ENCODE assay signal across 8 cellular contexts in the genomic region with DNA sequence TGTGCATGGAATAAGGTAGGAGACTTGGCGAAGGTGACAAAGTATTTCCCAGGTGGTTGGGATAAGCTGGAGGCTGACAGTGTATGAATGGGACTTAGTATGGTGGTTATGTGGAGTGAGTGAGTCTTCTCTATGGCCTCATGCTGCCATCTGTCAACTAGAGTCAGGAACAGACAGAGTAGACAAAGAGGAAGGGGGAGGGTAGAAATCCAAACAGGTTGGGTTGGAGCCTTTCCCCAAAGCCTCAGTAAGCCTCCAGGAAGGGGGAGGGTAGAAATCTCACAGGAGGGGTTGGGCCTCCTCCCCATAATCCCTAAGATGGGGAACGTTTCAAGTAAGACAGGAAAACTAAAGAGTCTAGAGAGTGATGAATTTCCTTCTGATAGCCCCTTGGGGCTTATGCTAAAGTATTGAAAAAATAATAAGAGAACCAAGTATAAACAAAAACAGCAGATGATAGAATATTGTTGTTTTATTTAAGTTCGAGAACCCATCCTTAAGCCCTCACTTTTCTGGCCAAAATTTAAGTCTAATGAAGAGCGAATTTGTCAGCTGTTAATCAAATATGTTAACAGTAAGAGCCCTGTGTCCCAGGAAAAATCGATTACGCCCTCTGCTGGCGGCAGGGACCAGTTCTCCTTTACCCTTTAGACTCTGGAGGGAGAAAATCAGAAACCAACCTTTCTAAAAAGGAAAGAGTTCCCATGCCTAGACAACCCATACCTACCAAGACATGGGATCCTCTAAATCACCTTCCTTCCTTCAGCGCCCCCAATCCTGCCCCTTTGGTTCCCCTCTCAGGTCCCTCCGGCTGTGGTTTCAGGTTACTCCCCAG. TPM values are rescaled to one million over a fixed set of nuclear protein-coding genes. Genes with fewer than 3 reads are reported as not detected.
A peak's percentile ranks its signal among the peaks of the same experiment; 100 is the strongest.
DNase-seq lines count a peak whose midpoint lies in the region; ATAC-seq and TF ChIP-seq lines count a peak whose summit lies in the region.

No MANE protein-coding gene starts in this region.

- H3K4me3 Mint-ChIP-seq in Calu3 (ENCODE audit: low read depth, unreplicated experiment) = peak overlapping the region; percentile 64
- H3K4me3 Mint-ChIP-seq in osteocyte (ENCODE audit: unreplicated experiment) = peak overlapping the region; percentile 67

- 22% methylated on average over 7 of the region's 9 CpGs for WGBS in HUES64
- WGBS in thyroid gland, 2 donors = 13 to 14% methylated on average over 9 of the region's 9 CpGs

- peak; percentile 63 for ATAC-seq in GM21423 (IDR thresholded peaks at IDR 0.05; ENCODE audit: unreplicated experiment)

- H3K9me3 Mint-ChIP-seq in Calu3 (ENCODE audit: low read depth, unreplicated experiment) = no peaks in the 10 kb centered on the region
- no peaks in the 10 kb centered on the region for H3K9me3 Mint-ChIP-seq in osteocyte (ENCODE audit: unreplicated experiment)

- H3K4me3 ChIP-seq in HUES64 (ENCODE audit: low read length) (peak overlapping the region; percentile 49), thyroid gland (replicated peaks in 1 of 3) (no peak overlapping the region)

- peak in 1 of 2 donors; percentile 37 for TF ChIP-seq POLR2A in thyroid gland (IDR thresholded peaks at IDR 0.05)

- no peaks in the 10 kb centered on the region for H3K27me3 Mint-ChIP-seq in Calu3 (ENCODE audit: unreplicated experiment)
- peaks cover 44% of the 10 kb centered on the region for H3K27me3 Mint-ChIP-seq in osteocyte (ENCODE audit: unreplicated experiment)

- H3K4me1 ChIP-seq in HUES64 (ENCODE audit: insufficient read depth, low read length) = peaks cover 23% of the 10 kb centered on the region
- H3K4me1 ChIP-seq in thyroid gland = peaks cover 0 to 4% of the 10 kb centered on the region in 2 donors

- H3K4me1 Mint-ChIP-seq in Calu3 (ENCODE audit: low read depth, unreplicated experiment) (peaks cover 19% of the 10 kb centered on the region), osteocyte (ENCODE audit: unreplicated experiment) (peaks cover 24% of the 10 kb centered on the region)

- peak overlapping the region; percentile 0; the same call in 1 of the 2 replicates for H3K9ac ChIP-seq in HUES64 (ENCODE audit: low read depth, low read length)

- H3K36me3 Mint-ChIP-seq in Calu3 (ENCODE audit: insufficient read depth, unreplicated experiment) (no peaks in the 10 kb centered on the region), osteocyte (ENCODE audit: unreplicated experiment) (no peaks in the 10 kb centered on the region)

- H3K27me3 ChIP-seq in HUES64 (ENCODE audit: insufficient read depth, low read length) (no peaks in the 10 kb centered on the region), thyroid gland (no peaks in the 10 kb centered on the region)

- POLR2A ChIA-PET in RWPE1 (lab: Yijun Ruan, JAX; ENCODE audit: low non-redundant PET) = no interaction called here

- DNase-seq in Calu3 (peak; percentile 83), RWPE1 (ENCODE audit: low spot score) (no peak), globus pallidus (ENCODE audit: low spot score) (peak; percentile 67), osteocyte (ENCODE audit: extremely low spot score, unreplicated experiment) (no peak), thyroid gland (no peak)
- peak; percentile 41 for DNase-seq in activated gamma-delta T cell treated with anti-CD3 and anti-CD28 coated beads, Interleukin-2, amount 50 U/mL, for 16 hours (ENCODE audit: low read depth)

- CTCF ChIA-PET in Calu3 (lab: Charles Lee) (interaction anchor here (0.5 to 2.7 kb wide), 9 partner anchors 13 to 115 kb away, joined by 3 to 21 read pairs (median 9); a partner anchor contains a TSS), RWPE1 (lab: Yijun Ruan, JAX) (interaction anchor here (0.5 to 1.5 kb wide), 10 partner anchors 13 to 381 kb away, joined by 3 to 13 read pairs (median 3); no protein-coding TSS in a partner anchor)

- intact Hi-C loops in Calu3 (cut with micrococcal nuclease; ENCODE audit: unreplicated experiment) (loop anchor here (1.0 kb wide), 2 partner anchors 27 to 59 kb away; no protein-coding TSS in a partner anchor), thyroid gland (cut with DNase I) (no loop called here)

- BruUV-seq in Calu3 (replicated peaks; lab: Mats Ljungman, UMichigan) = no TSS peak

- no peaks in the 10 kb centered on the region for H3K9me3 ChIP-seq in HUES64 (ENCODE audit: insufficient read depth, low read depth, low read length)
- H3K9me3 ChIP-seq in thyroid gland = no peaks in the 10 kb centered on the region

- H3K27ac ChIP-seq in HUES64 (ENCODE audit: low read depth, low read length) (peak overlapping the region; percentile 50; the same call in 1 of the 2 replicates), RWPE1 (peak overlapping the region; percentile 52; the same call in 1 of the 2 replicates), thyroid gland (peak overlapping the region; percentile 31 to 53 (median 38))

- TF ChIP-seq CTCF in Calu3 (IDR thresholded peaks at IDR 0.05; ENCODE audit: unreplicated experiment) = peak; percentile 92
- TF ChIP-seq CTCF in RWPE1 (conservative IDR thresholded peaks at IDR 0.05; ENCODE audit: low read depth) = peak; percentile 94
- peak; percentile 75 for TF ChIP-seq CTCF in osteocyte (IDR thresholded peaks at IDR 0.05)
- TF ChIP-seq CTCF in thyroid gland (IDR thresholded peaks at IDR 0.05) = peak; percentile 79 to 94 (median 86)

- peak overlapping the region; percentile 54 for H3K27ac Mint-ChIP-seq in Calu3 (ENCODE audit: unreplicated experiment)
- H3K27ac Mint-ChIP-seq in osteocyte (ENCODE audit: unreplicated experiment) = peak overlapping the region; percentile 14

- H3K36me3 ChIP-seq in HUES64 (ENCODE audit: insufficient read depth, low read length) (no peaks in the 10 kb centered on the region), thyroid gland (no peaks in the 10 kb centered on the region)

RNA-seq across cellular contexts. Expression of a gene that starts 1.8 kb away (rescaled TPM):
- total RNA-seq in Calu3 (2022) = 0.73 and 1.7 TPM in 2 replicates
- polyA plus RNA-seq in HUES64 (2013, experiment 1 of 2) = not detected
- polyA plus RNA-seq in HUES64 (2013, experiment 2 of 2) = 0.13 TPM
- total RNA-seq in osteocyte = not detected in 2 replicates
- 1 to 10 TPM in 1 of 4 donors, under 1 TPM in 1, not detected in 2; 0.56 to 1.2 TPM for total RNA-seq in thyroid gland

RNA-seq across cellular contexts. Expression of a gene that starts 19.8 kb away (rescaled TPM):
- total RNA-seq in Calu3 (2022) = 26.4 and 62.5 TPM in 2 replicates
- polyA plus RNA-seq in HUES64 (2013, experiment 1 of 2) = 1.1 TPM
- 0.19 TPM for polyA plus RNA-seq in HUES64 (2013, experiment 2 of 2)
- not detected in 2 replicates for total RNA-seq in osteocyte
- total RNA-seq in thyroid gland = 1 to 10 TPM in 2 of 4 donors, under 1 TPM in 2; 0.42 to 5.3 (median 0.90) TPM

Comparison
In these comparisons a context has a peak if more than half of its experiments do, and no peak if none do; other contexts are left out.
1. DNase-seq: peak in Calu3 (single experiment), activated gamma-delta T cell treated with anti-CD3 and anti-CD28 coated beads, Interleukin-2, amount 50 U/mL, for 16 hours (single experiment) and globus pallidus (single experiment); none in RWPE1 (single experiment), osteocyte (single experiment) and thyroid gland (0 of 2).
2. Peak in every context shown above with its lines, with median percentiles within 50 percentile points of each other: CTCF ChIP-seq and H3K27ac ChIP-seq.